In the genomic region with DNA sequence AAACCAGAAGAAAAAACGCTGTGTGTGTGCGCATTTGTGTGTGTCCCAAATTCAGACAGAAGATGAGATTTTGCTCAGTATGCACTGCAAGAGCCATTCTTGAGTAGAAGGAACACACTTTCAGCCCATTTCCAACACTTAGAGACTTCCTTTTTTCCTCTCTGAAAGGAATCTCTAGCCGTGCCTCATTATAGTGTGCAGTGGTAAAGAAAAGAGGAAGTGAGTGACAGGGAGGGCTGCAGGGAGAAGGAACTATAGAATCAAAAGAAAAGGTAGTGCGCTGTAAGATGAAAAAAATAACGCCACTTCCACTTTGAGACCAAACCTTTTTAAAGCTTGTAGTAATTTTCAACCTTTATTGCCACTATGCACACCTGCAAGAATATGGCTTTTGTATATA, we compare ENCODE assay signal across 1 cellular context.
TF ChIP-seq lines count a peak whose summit lies in the region.

No MANE protein-coding gene starts in this region.

TF ChIP-seq in GM23338, 12 proteins besides CTCF, POLR2A, EP300 and RAD21 (continued from another document):
- TF ChIP-seq, protein P1, sequence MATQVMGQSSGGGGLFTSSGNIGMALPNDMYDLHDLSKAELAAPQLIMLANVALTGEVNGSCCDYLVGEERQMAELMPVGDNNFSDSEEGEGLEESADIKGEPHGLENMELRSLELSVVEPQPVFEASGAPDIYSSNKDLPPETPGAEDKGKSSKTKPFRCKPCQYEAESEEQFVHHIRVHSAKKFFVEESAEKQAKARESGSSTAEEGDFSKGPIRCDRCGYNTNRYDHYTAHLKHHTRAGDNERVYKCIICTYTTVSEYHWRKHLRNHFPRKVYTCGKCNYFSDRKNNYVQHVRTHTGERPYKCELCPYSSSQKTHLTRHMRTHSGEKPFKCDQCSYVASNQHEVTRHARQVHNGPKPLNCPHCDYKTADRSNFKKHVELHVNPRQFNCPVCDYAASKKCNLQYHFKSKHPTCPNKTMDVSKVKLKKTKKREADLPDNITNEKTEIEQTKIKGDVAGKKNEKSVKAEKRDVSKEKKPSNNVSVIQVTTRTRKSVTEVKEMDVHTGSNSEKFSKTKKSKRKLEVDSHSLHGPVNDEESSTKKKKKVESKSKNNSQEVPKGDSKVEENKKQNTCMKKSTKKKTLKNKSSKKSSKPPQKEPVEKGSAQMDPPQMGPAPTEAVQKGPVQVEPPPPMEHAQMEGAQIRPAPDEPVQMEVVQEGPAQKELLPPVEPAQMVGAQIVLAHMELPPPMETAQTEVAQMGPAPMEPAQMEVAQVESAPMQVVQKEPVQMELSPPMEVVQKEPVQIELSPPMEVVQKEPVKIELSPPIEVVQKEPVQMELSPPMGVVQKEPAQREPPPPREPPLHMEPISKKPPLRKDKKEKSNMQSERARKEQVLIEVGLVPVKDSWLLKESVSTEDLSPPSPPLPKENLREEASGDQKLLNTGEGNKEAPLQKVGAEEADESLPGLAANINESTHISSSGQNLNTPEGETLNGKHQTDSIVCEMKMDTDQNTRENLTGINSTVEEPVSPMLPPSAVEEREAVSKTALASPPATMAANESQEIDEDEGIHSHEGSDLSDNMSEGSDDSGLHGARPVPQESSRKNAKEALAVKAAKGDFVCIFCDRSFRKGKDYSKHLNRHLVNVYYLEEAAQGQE (IDR thresholded peaks at IDR 0.05; ENCODE audit: unreplicated experiment) = no peak
- no peak for TF ChIP-seq STAT1 (IDR thresholded peaks at IDR 0.05; ENCODE audit: unreplicated experiment)
- no peak for TF ChIP-seq ZNF331 (CRISPR knock-in tag; IDR thresholded peaks at IDR 0.05; ENCODE audit: low read depth)
- TF ChIP-seq ZNF114 (CRISPR knock-in tag; IDR thresholded peaks at IDR 0.05) = no peak
